10 cellular contexts compared by ENCODE assay signal in the genomic region with DNA sequence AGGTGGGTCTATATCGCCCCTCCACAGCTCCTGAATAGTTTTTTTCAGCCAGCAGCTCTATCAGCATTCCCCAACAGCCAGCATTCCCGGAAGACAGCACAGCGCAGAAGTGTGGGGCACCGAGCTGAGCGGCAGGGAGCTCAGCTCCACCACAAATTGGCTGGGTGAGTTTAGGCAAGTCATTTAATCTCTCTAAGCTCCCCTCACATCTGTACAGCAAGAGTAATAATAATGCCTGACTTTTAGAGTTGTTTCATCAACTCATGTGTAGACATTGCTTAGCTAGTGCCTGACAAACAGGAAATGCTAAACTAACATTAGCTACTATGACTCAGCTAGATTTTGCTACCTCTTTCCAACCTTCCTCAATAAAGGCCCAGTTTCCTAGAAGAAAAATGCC.
DNase-seq lines count a peak whose midpoint lies in the region; TF ChIP-seq lines count a peak whose summit lies in the region.
"Had no signal": no experiment of that assay in that cellular context is flagged by ENCODE, and none has a peak within 500 bp of the region (broad histone marks: within the 10 kb centered on the region; RNA-seq: fewer than 3 reads in every experiment).

No MANE protein-coding gene starts in this region.

- H3K27me3 Mint-ChIP-seq in CD14-positive monocyte (ENCODE audit: low read depth in 3 of 3): peaks cover 0 to 3% (median 2%) of the 10 kb centered on the region in 3 donors
- H3K27me3 Mint-ChIP-seq in immature natural killer cell (ENCODE audit: low read depth in 3 of 3): peaks cover 0 to 2% (median 0%) of the 10 kb centered on the region in 3 donors

- H3K4me3 ChIP-seq in fibroblast of the aortic adventitia (ENCODE audit: low read depth, low read length): no peak overlapping the region

- intact Hi-C loops in CD14-positive monocyte (cut with micrococcal nuclease): no loop called here

- peaks cover 0 to 2% (median 0%) of the 10 kb centered on the region in 7 donors for H3K9me3 Mint-ChIP-seq in CD14-positive monocyte
- H3K9me3 Mint-ChIP-seq in immature natural killer cell: peaks cover 0 to 2% (median 0%) of the 10 kb centered on the region in 6 donors
- H3K9me3 Mint-ChIP-seq: activated CD4-positive, alpha-beta memory T cell treated with anti-CD3 and anti-CD28 coated beads, Interleukin-2, amount 10 ng/mL, durations not matched to agents 7 days and 5 days had no signal

- DNase-seq in H4 (ENCODE audit: low spot score) (peak; percentile 69), SK-MEL-5 (ENCODE audit: low read depth, low spot score) (peak; percentile 30), fibroblast of the aortic adventitia (ENCODE audit: low read depth) (peak; percentile 69), retina (peak; percentile 74), 8988T (no peak), CD14-positive monocyte (ENCODE audit: low spot score) (no peak), activated gamma-delta T cell (lab: John Stamatoyannopoulos, UW) (no peak), immature natural killer cell (no peak)
- DNase-seq: activated CD4-positive, alpha-beta memory T cell treated with anti-CD3 and anti-CD28 coated beads, Interleukin-2, amount 10 ng/mL, durations not matched to agents 7 days and 5 days; stimulated activated CD4-positive, alpha-beta T cell treated with anti-CD3 and anti-CD28 coated beads, Interleukin-2, amount 100 ng/mL, for 24 hours had no signal

- H3K36me3 Mint-ChIP-seq in CD14-positive monocyte (no peaks in the 10 kb centered on the region), immature natural killer cell (no peaks in the 10 kb centered on the region)

- H3K4me1 Mint-ChIP-seq in CD14-positive monocyte: no peaks in the 10 kb centered on the region
- H3K4me1 Mint-ChIP-seq in immature natural killer cell: no peaks in the 10 kb centered on the region
- H3K4me1 Mint-ChIP-seq: activated CD4-positive, alpha-beta memory T cell treated with anti-CD3 and anti-CD28 coated beads, Interleukin-2, amount 10 ng/mL, durations not matched to agents 7 days and 5 days had no signal

- TF ChIP-seq CTCF in fibroblast of the aortic adventitia (IDR thresholded peaks at IDR 0.05; ENCODE audit: insufficient read depth, low read length): no peak
- no peak for TF ChIP-seq CTCF in CD14-positive monocyte (IDR thresholded peaks at IDR 0.05)

- in situ Hi-C loops in SK-MEL-5 (cut with HindIII; ENCODE audit: low pct_unique_long_range_greater_than_20kb, low sequenced_read_pairs): no loop called here

- H3K4me3 Mint-ChIP-seq in CD14-positive monocyte (no peak overlapping the region), immature natural killer cell (no peak overlapping the region)
- H3K4me3 Mint-ChIP-seq: activated CD4-positive, alpha-beta memory T cell treated with anti-CD3 and anti-CD28 coated beads, Interleukin-2, amount 10 ng/mL, durations not matched to agents 7 days and 5 days had no signal

- H3K27ac Mint-ChIP-seq in CD14-positive monocyte: no peak overlapping the region
- H3K27ac Mint-ChIP-seq in immature natural killer cell: no peak overlapping the region
- H3K27ac Mint-ChIP-seq: activated CD4-positive, alpha-beta memory T cell treated with anti-CD3 and anti-CD28 coated beads, Interleukin-2, amount 10 ng/mL, durations not matched to agents 7 days and 5 days had no signal

Comparison
In these comparisons a context has a peak if more than half of its experiments do, and no peak if none do; other contexts are left out.
1. DNase-seq: peak in H4 (single experiment), SK-MEL-5 (single experiment), fibroblast of the aortic adventitia (single experiment) and retina (single experiment); none in 8988T (single experiment), CD14-positive monocyte (single experiment), activated gamma-delta T cell (single experiment) and immature natural killer cell (0 of 3).